In the genomic region with DNA sequence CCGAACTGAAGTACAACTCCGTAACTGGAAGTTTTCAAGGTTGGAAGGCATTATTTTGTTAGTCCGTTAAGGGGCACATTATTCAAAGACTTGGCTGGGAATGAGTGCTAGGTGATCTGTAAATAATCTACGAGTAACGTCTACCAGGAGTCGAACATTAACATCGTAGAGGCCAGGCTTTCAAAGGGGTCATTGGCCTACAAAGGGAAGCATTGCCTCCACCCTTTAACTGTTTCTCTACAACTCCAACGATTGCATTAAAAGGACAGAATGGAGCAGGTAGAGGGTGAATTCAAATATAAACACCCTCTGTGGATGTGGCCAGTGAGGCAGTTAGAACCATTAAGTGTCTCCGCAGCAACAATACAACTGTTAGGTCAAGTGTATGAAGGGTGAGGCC, we compare ENCODE assay signal across 26 cellular contexts.
DNase-seq lines count a peak whose midpoint lies in the region; ATAC-seq, FAIRE-seq and TF ChIP-seq lines count a peak whose summit lies in the region.
"Had no signal": no experiment of that assay in that cellular context is flagged by ENCODE, and none has a peak within 500 bp of the region (broad histone marks: within the 10 kb centered on the region; RNA-seq: fewer than 3 reads in every experiment).

No MANE protein-coding gene starts in this region.

- no peak for FAIRE-seq in GM12878 (lab: Jason Lieb, UNC)
- FAIRE-seq: A204.1, bronchial epithelial cell, keratinocyte had no signal

- H2BK5ac ChIP-seq in neuronal stem cell (ENCODE audit: low read length), result no peak overlapping the region

- no peak overlapping the region for H2BK15ac ChIP-seq in neuronal stem cell (ENCODE audit: low read length)

- H4K91ac ChIP-seq in neuronal stem cell (ENCODE audit: low read depth, low read length, poor library complexity), result no peak overlapping the region

- H3K9me3 Mint-ChIP-seq in Caco-2 (ENCODE audit: unreplicated experiment), result no peaks in the 10 kb centered on the region
- H3K9me3 Mint-ChIP-seq: activated B cell treated with CpG ODN at 0.5 μM for 24 hours; activated naive CD8-positive, alpha-beta T cell treated with anti-CD3 and anti-CD28 coated beads for 36 hours had no signal

- H4K20me1 ChIP-seq in GM12878 (ENCODE audit: control insufficient read depth, insufficient read depth) (no peaks in the 10 kb centered on the region), MM.1S (ENCODE audit: insufficient read depth, low read length) (no peaks in the 10 kb centered on the region)

- no peaks in the 10 kb centered on the region for H3K27me3 Mint-ChIP-seq in Caco-2 (ENCODE audit: insufficient read depth, unreplicated experiment)
- H3K27me3 Mint-ChIP-seq: activated B cell treated with CpG ODN at 0.5 μM for 24 hours; activated naive CD8-positive, alpha-beta T cell treated with anti-CD3 and anti-CD28 coated beads for 36 hours; T-helper 17 cell had no signal

- H3K27me3 ChIP-seq in Caco-2 (replicated peaks; ENCODE audit: control insufficient read depth, insufficient read depth, low read length) (no peaks in the 10 kb centered on the region), GM12878 (replicated peaks in 1 of 2; ENCODE audit: control insufficient read depth in 2 of 2, insufficient read depth in 2 of 2, low read length in 1 of 2) (no peaks in the 10 kb centered on the region), neuronal stem cell (ENCODE audit: control insufficient read depth in 3 of 3, insufficient read depth in 3 of 3, low read depth in 1 of 3, low read length in 3 of 3) (no peaks in the 10 kb centered on the region), MM.1S (replicated peaks; ENCODE audit: insufficient read depth, low read length) (no peaks in the 10 kb centered on the region), brain microvascular endothelial cell (replicated peaks) (peaks cover 12% of the 10 kb centered on the region)
- H3K27me3 ChIP-seq: BLaER1 treated with 17β-estradiol and CSF1 and Interleukin-3, amounts not matched to agents 10 nM and 100 nM; heart right ventricle; upper lobe of right lung had no signal

- no peak for TF ChIP-seq CTCF in Caco-2 (IDR thresholded peaks at IDR 0.05; ENCODE audit: insufficient read depth in 1 of 2, low read depth in 1 of 2, low read length in 1 of 2, severe bottlenecking in 1 of 2, unreplicated experiment in 1 of 2)
- no peak for TF ChIP-seq CTCF in GM12878 (IDR thresholded peaks at IDR 0.05 in 2 of 3, conservative IDR thresholded peaks at IDR 0.05 in 1 of 3; ENCODE audit: control insufficient read depth in 2 of 3, extremely low read depth in 1 of 3, insufficient read depth in 1 of 3, low read depth in 3 of 3, low read length in 3 of 3)
- TF ChIP-seq CTCF in MM.1S (IDR thresholded peaks at IDR 0.05; ENCODE audit: low read length), result no peak
- TF ChIP-seq CTCF in brain microvascular endothelial cell (IDR thresholded peaks at IDR 0.05; ENCODE audit: low read depth, low read length, missing control alignments), result no peak

- BruUV-seq in Caco-2 (replicated peaks; lab: Mats Ljungman, UMichigan) (no TSS peak), GM12878 (replicated peaks; lab: Mats Ljungman, UMichigan) (TSS peak; percentile 50)

- peak overlapping the region; percentile 90 for H3K4me3 Mint-ChIP-seq in Caco-2 (ENCODE audit: unreplicated experiment)
- H3K4me3 Mint-ChIP-seq: activated B cell treated with CpG ODN at 0.5 μM for 24 hours; activated CD8-positive, alpha-beta T cell treated with anti-CD3 and anti-CD28 coated beads, Interleukin-2, amount 10 ng/mL, durations not matched to agents 7 days and 5 days; activated naive CD8-positive, alpha-beta T cell treated with anti-CD3 and anti-CD28 coated beads for 36 hours; T-helper 17 cell had no signal

- DNase-seq in Caco-2, result no peak
- DNase-seq in GM12878 (ENCODE audit: low read depth, low spot score), result no peak
- no peak for DNase-seq in left colon
- no peak for DNase-seq in neuronal stem cell (ENCODE audit: low spot score)
- no peak for DNase-seq in MM.1S
- no peak for DNase-seq in activated naive CD4-positive, alpha-beta T cell (lab: John Stamatoyannopoulos, UW)
- DNase-seq in brain microvascular endothelial cell, result no peak
- DNase-seq: activated B cell treated with CpG ODN at 0.5 μM for 24 hours; activated CD8-positive, alpha-beta T cell treated with anti-CD3 and anti-CD28 coated beads, Interleukin-2, amount 10 ng/mL, durations not matched to agents 7 days and 5 days; activated naive CD8-positive, alpha-beta T cell treated with anti-CD3 and anti-CD28 coated beads for 36 hours; activated T-cell treated with anti-CD3 and anti-CD28 coated beads, Interleukin-2, amount 50 U/mL, for 48 hours; DMS79; heart right ventricle; Kasumi-1; NCI-H1417 treated with DMSO at 0.1 percent for 48 hours; NCI-H446; SHP77 treated with DMSO at 0.1 percent for 48 hours; stimulated activated CD4-positive, alpha-beta T cell treated with anti-CD3 and anti-CD28 coated beads, Interleukin-12 subunit alpha, Interleukin-12 subunit beta, amount 100 ng/mL, for 4 hours; T-helper 17 cell; upper lobe of right lung had no signal

- peaks cover 69% of the 10 kb centered on the region for H3K4me1 ChIP-seq in Caco-2
- H3K4me1 ChIP-seq in GM12878 (ENCODE audit: control insufficient read depth, insufficient read depth, low read length), result no peaks in the 10 kb centered on the region
- H3K4me1 ChIP-seq in neuronal stem cell (ENCODE audit: control insufficient read depth in 2 of 2, insufficient read depth in 1 of 2, low read depth in 1 of 2, low read length in 2 of 2), result peaks cover 11 to 17% of the 10 kb centered on the region in 2 donors
- peaks cover 10% of the 10 kb centered on the region for H3K4me1 ChIP-seq in MM.1S (ENCODE audit: low read length)
- H3K4me1 ChIP-seq: BLaER1 treated with 17β-estradiol and CSF1 and Interleukin-3, amounts not matched to agents 10 nM and 100 nM had no signal

- H3K4me2 ChIP-seq in GM12878 (ENCODE audit: control insufficient read depth, insufficient read depth) (no peak overlapping the region), neuronal stem cell (ENCODE audit: insufficient read depth, low read length, poor library complexity, severe bottlenecking) (no peak overlapping the region), MM.1S (ENCODE audit: low read depth, low read length) (no peak overlapping the region)
- H3K4me2 ChIP-seq: BLaER1 treated with 17β-estradiol and CSF1 and Interleukin-3, amounts not matched to agents 10 nM and 100 nM had no signal

- RAD21 ChIA-PET in GM12878 (lab: Charles Lee; ENCODE audit: unreplicated experiment), result interaction anchor here (1.0 kb wide), 1 partner anchor 12 kb away, joined by 3 read pairs; no protein-coding TSS in a partner anchor

- ATAC-seq in GM12878 (no peak), left colon (peak; percentile 81), GM19463 (IDR thresholded peaks at IDR 0.05; ENCODE audit: unreplicated experiment) (no peak)
- ATAC-seq: activated CD8-positive, alpha-beta T cell treated with anti-CD3 and anti-CD28 coated beads, Interleukin-2, amount 10 ng/mL, durations not matched to agents 7 days and 5 days; HCT116; heart right ventricle; T-helper 17 cell; upper lobe of right lung had no signal

- intact Hi-C loops in Caco-2 (cut with micrococcal nuclease; ENCODE audit: unreplicated experiment) (no loop called here), GM12878 (cut with micrococcal nuclease; ENCODE audit: unreplicated experiment) (no loop called here), left colon (cut with DNase I, micrococcal nuclease) (no loop called here)

- H3K4me3 ChIP-seq in Caco-2 (ENCODE audit: low read depth, low read length) (peak overlapping the region; percentile 43), GM12878 (no peak overlapping the region), neuronal stem cell (ENCODE audit: low read length in 2 of 2) (peak overlapping the region in 1 of 2 donors; percentile 51), MM.1S (ENCODE audit: low read length) (no peak overlapping the region), brain microvascular endothelial cell (ENCODE audit: low read depth, low read length) (no peak overlapping the region)
- H3K4me3 ChIP-seq: BLaER1 treated with 17β-estradiol and CSF1 and Interleukin-3, amounts not matched to agents 10 nM and 100 nM; heart right ventricle; upper lobe of right lung had no signal

- no peaks in the 10 kb centered on the region; the same call in 1 of the 2 replicates for H3K36me3 ChIP-seq in Caco-2 (ENCODE audit: control insufficient read depth, insufficient read depth, low read length)
- no peaks in the 10 kb centered on the region for H3K36me3 ChIP-seq in GM12878 (ENCODE audit: control insufficient read depth in 2 of 2, insufficient read depth in 2 of 2, low read length in 1 of 2)
- no peaks in the 10 kb centered on the region for H3K36me3 ChIP-seq in neuronal stem cell (replicated peaks in 1 of 2; ENCODE audit: control insufficient read depth in 2 of 2, insufficient read depth in 2 of 2, low read length in 2 of 2)
- H3K36me3 ChIP-seq in MM.1S (replicated peaks; ENCODE audit: insufficient read depth, low read length), result no peaks in the 10 kb centered on the region
- H3K36me3 ChIP-seq in brain microvascular endothelial cell (replicated peaks), result no peaks in the 10 kb centered on the region

- TF ChIP-seq RAD21 in GM12878 (IDR thresholded peaks at IDR 0.05; ENCODE audit: insufficient read depth, low read depth, low read length), result no peak

- no peak for TF ChIP-seq EP300 in GM12878 (IDR thresholded peaks at IDR 0.05; ENCODE audit: borderline replicate concordance in 1 of 2, control insufficient read depth in 1 of 2, low read depth in 2 of 2, low read length in 2 of 2)

- peaks cover 42% of the 10 kb centered on the region for H3K4me1 Mint-ChIP-seq in Caco-2 (ENCODE audit: low read depth, unreplicated experiment)
- H3K4me1 Mint-ChIP-seq: activated B cell treated with CpG ODN at 0.5 μM for 24 hours had no signal

- POLR2A ChIA-PET in Caco-2 (lab: Charles Lee), result interaction anchor here (0.5 to 0.8 kb wide), 2 partner anchors 48 to 66 kb away, joined by 3 read pairs; no protein-coding TSS in a partner anchor
- POLR2A ChIA-PET in GM12878 (lab: Charles Lee), result no interaction called here

- no peak overlapping the region for H3K4ac ChIP-seq in neuronal stem cell (ENCODE audit: low read length)

- no peaks in the 10 kb centered on the region for H3K79me2 ChIP-seq in GM12878 (ENCODE audit: control insufficient read depth, insufficient read depth, low read length)
- H3K79me2 ChIP-seq in MM.1S (ENCODE audit: low read length), result no peaks in the 10 kb centered on the region

- H3K18ac ChIP-seq in neuronal stem cell (ENCODE audit: low read length), result no peak overlapping the region

- no peak overlapping the region for H4K8ac ChIP-seq in neuronal stem cell (ENCODE audit: low read depth, low read length)

- in situ Hi-C loops in GM12878 (cut with MboI) (no loop called here), brain microvascular endothelial cell (cut with HindIII; ENCODE audit: low pct_ligation_motif_present, low sequenced_read_pairs) (no loop called here)

- H3F3A ChIP-seq in MM.1S (ENCODE audit: insufficient read depth, low read length), result peaks cover 5% of the 10 kb centered on the region

- H2AK5ac ChIP-seq in neuronal stem cell (ENCODE audit: low read depth, low read length), result no peak overlapping the region

- peaks cover 66% of the 10 kb centered on the region for H3K36me3 Mint-ChIP-seq in Caco-2 (ENCODE audit: insufficient read depth, unreplicated experiment)
- H3K36me3 Mint-ChIP-seq: activated naive CD8-positive, alpha-beta T cell treated with anti-CD3 and anti-CD28 coated beads for 36 hours had no signal

- no peak overlapping the region for H3K23ac ChIP-seq in neuronal stem cell (ENCODE audit: low read depth, low read length, poor library complexity)

- SMC1A ChIA-PET in GM12878 (lab: Charles Lee; ENCODE audit: uncharacterized antibody, unreplicated experiment), result interaction anchor here (0.7 to 4.0 kb wide), 6 partner anchors 11 to 184 kb away, joined by 3 to 17 read pairs (median 8); no protein-coding TSS in a partner anchor

- no peaks in the 10 kb centered on the region for H3K9me2 ChIP-seq in MM.1S (replicated peaks; ENCODE audit: insufficient read depth, low read length)

- no peak overlapping the region for H2BK120ac ChIP-seq in neuronal stem cell (ENCODE audit: low read depth, low read length)

- H3K14ac ChIP-seq in neuronal stem cell (ENCODE audit: low read length), result no peak overlapping the region

- H3K9me3 ChIP-seq in Caco-2, result no peaks in the 10 kb centered on the region
- no peaks in the 10 kb centered on the region for H3K9me3 ChIP-seq in GM12878 (replicated peaks; ENCODE audit: control insufficient read depth, insufficient read depth, low read length)
- no peaks in the 10 kb centered on the region for H3K9me3 ChIP-seq in neuronal stem cell (replicated peaks in 1 of 2; ENCODE audit: control insufficient read depth in 2 of 2, insufficient read depth in 1 of 2, low read depth in 1 of 2, low read length in 2 of 2)
- no peaks in the 10 kb centered on the region for H3K9me3 ChIP-seq in MM.1S (replicated peaks; ENCODE audit: insufficient read depth, low read length)
- H3K9me3 ChIP-seq: BLaER1 treated with 17β-estradiol and CSF1 and Interleukin-3, amounts not matched to agents 10 nM and 100 nM; heart right ventricle; upper lobe of right lung had no signal

- H3K79me1 ChIP-seq in neuronal stem cell (ENCODE audit: low read depth, low read length), result no peaks in the 10 kb centered on the region

- WGBS in GM12878 (ENCODE audit: insufficient coverage, insufficient replicate concordance, low lambda C conversion rate, missing lambda C conversion rate), result 65% methylated on average over 9 of the region's 9 CpGs
- WGBS in neuronal stem cell (ENCODE audit: extremely low coverage in 2 of 2, insufficient read length in 2 of 2, insufficient replicate concordance in 1 of 2), 2 donors, result no CpG with 5 or more reads among the region's 9 CpGs

- CTCF ChIA-PET in Caco-2 (lab: Charles Lee), result no interaction called here
- CTCF ChIA-PET in GM12878 (lab: Yijun Ruan, JAX), result interaction anchor here (0.8 to 2.3 kb wide), 2 partner anchors 12 to 57 kb away, joined by 4 to 8 read pairs; no protein-coding TSS in a partner anchor

- peak overlapping the region; percentile 97 for H3K27ac Mint-ChIP-seq in Caco-2 (ENCODE audit: unreplicated experiment)
- H3K27ac Mint-ChIP-seq: activated B cell treated with CpG ODN at 0.5 μM for 24 hours; activated CD8-positive, alpha-beta T cell treated with anti-CD3 and anti-CD28 coated beads, Interleukin-2, amount 10 ng/mL, durations not matched to agents 7 days and 5 days; activated naive CD8-positive, alpha-beta T cell treated with anti-CD3 and anti-CD28 coated beads for 36 hours had no signal

- no peak for TF ChIP-seq POLR2A in GM12878 (IDR thresholded peaks at IDR 0.05; ENCODE audit: low read depth, low read length)

- H3K9ac ChIP-seq in GM12878 (ENCODE audit: control insufficient read depth, insufficient read depth, low read length) (no peak overlapping the region), neuronal stem cell (ENCODE audit: low read depth, low read length, poor library complexity) (no peak overlapping the region), MM.1S (ENCODE audit: low read length) (no peak overlapping the region)
- H3K9ac ChIP-seq: BLaER1 treated with 17β-estradiol and CSF1 and Interleukin-3, amounts not matched to agents 10 nM and 100 nM had no signal

- H3K27ac ChIP-seq in GM12878 (ENCODE audit: control insufficient read depth, insufficient read depth) (no peak overlapping the region), neuronal stem cell (replicated peaks; ENCODE audit: low read length) (no peak overlapping the region), MM.1S (ENCODE audit: low read length) (no peak overlapping the region), brain microvascular endothelial cell (no peak overlapping the region)
- H3K27ac ChIP-seq: BLaER1 treated with 17β-estradiol and CSF1 and Interleukin-3, amounts not matched to agents 10 nM and 100 nM; heart right ventricle; upper lobe of right lung had no signal

- no peak overlapping the region for H2BK12ac ChIP-seq in neuronal stem cell (ENCODE audit: low read length)

- H2AFZ ChIP-seq in GM12878 (ENCODE audit: control insufficient read depth, low read depth, low read length) (no peak overlapping the region), neuronal stem cell (ENCODE audit: low read length) (peak overlapping the region; percentile 31), MM.1S (ENCODE audit: low read length) (no peak overlapping the region)
